ENCODE assay signal across 9 cellular contexts in the genomic region with DNA sequence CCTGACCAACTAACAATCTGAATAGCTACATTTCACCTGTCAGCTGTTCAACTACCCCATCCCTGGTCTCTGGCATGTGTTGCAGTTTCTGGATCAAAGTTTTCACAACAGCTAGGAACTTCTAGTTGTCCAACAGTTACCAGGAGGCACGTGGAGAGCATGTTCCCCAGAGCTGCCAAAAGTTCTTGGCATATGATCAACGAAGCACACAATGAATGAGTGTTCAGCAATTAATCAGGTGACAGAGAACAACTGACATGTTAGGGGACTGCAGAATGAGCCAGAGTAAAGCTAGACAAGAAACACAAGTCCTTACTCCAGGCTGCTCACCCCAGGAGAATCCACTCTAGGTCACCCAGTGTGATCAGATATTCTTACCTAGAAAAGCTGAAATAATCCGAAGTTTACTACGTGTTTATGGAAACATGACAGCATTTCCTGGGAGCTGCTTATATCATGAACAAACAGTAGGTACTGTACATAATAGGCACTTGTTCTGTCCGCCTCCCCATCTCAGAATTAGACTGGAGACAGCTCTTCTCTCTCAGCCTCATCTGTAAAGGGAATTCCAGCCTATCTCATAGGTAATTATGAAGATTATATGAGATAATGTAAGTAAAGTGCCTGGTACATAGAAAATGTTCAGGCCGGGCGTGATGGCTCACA. TPM values are rescaled to one million over a fixed set of nuclear protein-coding genes. Genes with fewer than 3 reads are reported as not detected.
DNase-seq lines count a peak whose midpoint lies in the region; ATAC-seq and TF ChIP-seq lines count a peak whose summit lies in the region.
"Had no signal": no experiment of that assay in that cellular context is flagged by ENCODE, and none has a peak within 500 bp of the region (broad histone marks: within the 10 kb centered on the region; RNA-seq: fewer than 3 reads in every experiment).

No MANE protein-coding gene starts in this region.

- peak overlapping the region in 4 of 5 donors; percentile 7 to 55 (median 45) for H3K27ac ChIP-seq in stomach

- TF ChIP-seq EP300 in stomach (IDR thresholded peaks at IDR 0.05): no peak

- no peak for ATAC-seq in GM18520 (IDR thresholded peaks at IDR 0.05; ENCODE audit: unreplicated experiment)

- H3K36me3 ChIP-seq in stomach: no peaks in the 10 kb centered on the region

- DNase-seq in LHCN-M2 (ENCODE audit: low read depth) (peak; percentile 94), astrocyte of the hippocampus (ENCODE audit: low read depth, low spot score) (peak; percentile 81), iris pigment epithelial cell (ENCODE audit: low read depth) (peak; percentile 43), stomach (peak; percentile 78), H4 (ENCODE audit: low spot score) (no peak), NCI-H510A treated with DMSO at 0.1 percent for 48 hours (lab: John Stamatoyannopoulos, UW) (no peak), DMS53 treated with DMSO at 0.1 percent for 48 hours (lab: John Stamatoyannopoulos, UW; ENCODE audit: unreplicated experiment) (no peak)
- DNase-seq: activated naive CD8-positive, alpha-beta T cell treated with anti-CD3 and anti-CD28 coated beads, Interleukin-2, amount 10 ng/mL, durations not matched to agents 7 days and 5 days had no signal

- no peak for TF ChIP-seq CTCF in stomach (IDR thresholded peaks at IDR 0.05)

- WGBS in stomach, 5 donors: 28 to 45% (median 37%) methylated on average over 7 of the region's 7 CpGs

- peaks cover 11 to 35% (median 21%) of the 10 kb centered on the region in 4 donors for H3K4me1 ChIP-seq in stomach

- no peak for TF ChIP-seq POLR2A in stomach (IDR thresholded peaks at IDR 0.05)

- H3K9me3 ChIP-seq in stomach: peaks cover 0 to 4% (median 0%) of the 10 kb centered on the region in 4 donors

- H3K4me3 ChIP-seq in stomach: no peak overlapping the region

- intact Hi-C loops in stomach (cut with DNase I; ENCODE audit: low total_unique reads): no loop called here

- H3K27me3 ChIP-seq in stomach: no peaks in the 10 kb centered on the region

RNA-seq across cellular contexts. Expression of a gene that starts 50.6 kb away (rescaled TPM):
- total RNA-seq in LHCN-M2 (2014; rRNA removed): 5.1 and 5.3 TPM in 2 replicates
- 3.1 TPM for polyA plus RNA-seq in LHCN-M2 (2012)
- 10 to 100 TPM in 1 of 5 donors, 1 to 10 TPM in 3, not detected in 1; 3.5 to 37.9 (median 4.5) TPM for total RNA-seq in stomach
- 1 to 10 TPM; 3.8 to 6.7 (median 5.4) TPM for polyA plus RNA-seq in stomach
- 1.3 TPM in 2 replicates for total RNA-seq in H4 (2014; rRNA removed; shearing (Covaris generic))

Comparison
In these comparisons a context has a peak if more than half of its experiments do, and no peak if none do; other contexts are left out.
1. DNase-seq: peak in LHCN-M2 (single experiment), astrocyte of the hippocampus (single experiment), iris pigment epithelial cell (single experiment) and stomach (single experiment); none in H4 (single experiment), NCI-H510A treated with DMSO at 0.1 percent for 48 hours (single experiment) and DMS53 treated with DMSO at 0.1 percent for 48 hours (single experiment).